Comparison of ENCODE assay signal across 14 cellular contexts in genomic region chr7:28316489-28316888, GRCh38.
DNase-seq lines count a peak whose midpoint lies in the region; ATAC-seq, FAIRE-seq and TF ChIP-seq lines count a peak whose summit lies in the region.
"Had no signal": no experiment of that assay in that cellular context is flagged by ENCODE, and none has a peak within 500 bp of the region (broad histone marks: within the 10 kb centered on the region; RNA-seq: fewer than 3 reads in every experiment).

No MANE protein-coding gene starts in this region.

- H3K27me3 ChIP-seq in breast epithelium, result no peaks in the 10 kb centered on the region
- H3K27me3 ChIP-seq in foreskin keratinocyte, result peaks cover 42% of the 10 kb centered on the region
- peaks cover 2 to 3% of the 10 kb centered on the region in 2 donors for H3K27me3 ChIP-seq in small intestine (ENCODE audit: control insufficient read depth in 2 of 2, insufficient read depth in 2 of 2, low read length in 2 of 2)
- no peaks in the 10 kb centered on the region for H3K27me3 ChIP-seq in H9 (ENCODE audit: insufficient read depth, low read length)
- H3K27me3 ChIP-seq: vagina had no signal

- H3K4me1 ChIP-seq in breast epithelium (no peaks in the 10 kb centered on the region), foreskin keratinocyte (no peaks in the 10 kb centered on the region), small intestine (ENCODE audit: control insufficient read depth in 2 of 2, insufficient read depth in 1 of 2, low read depth in 1 of 2, low read length in 1 of 2) (no peaks in the 10 kb centered on the region), H9 (ENCODE audit: insufficient read depth, low read length) (peaks cover 4% of the 10 kb centered on the region; the same call in 1 of the 2 replicates)

- POLR2A ChIA-PET in MCF 10A (lab: Yijun Ruan, JAX), result interaction anchor here (0.6 to 1.3 kb wide), 3 partner anchors 14 to 48 kb away, joined by 3 read pairs; no protein-coding TSS in a partner anchor

- ATAC-seq in foreskin keratinocyte (peak; percentile 22), GM18519 (IDR thresholded peaks at IDR 0.05; ENCODE audit: low FRiP score, unreplicated experiment) (no peak)

- peaks cover 16% of the 10 kb centered on the region for H3K27me3 Mint-ChIP-seq in MCF 10A (ENCODE audit: insufficient read depth, unreplicated experiment)
- peaks cover 7% of the 10 kb centered on the region for H3K27me3 Mint-ChIP-seq in H9 (ENCODE audit: low read depth)

- H3K79me2 ChIP-seq in H9 (ENCODE audit: insufficient read depth, low read length), result no peaks in the 10 kb centered on the region

- H3K79me1 ChIP-seq in H9 (ENCODE audit: insufficient read depth, low read depth, low read length, poor library complexity, severe bottlenecking), result no peaks in the 10 kb centered on the region

- BruUV-seq in MCF 10A (replicated peaks; lab: Mats Ljungman, UMichigan), result no TSS peak

- H3K9me3 ChIP-seq in breast epithelium (no peaks in the 10 kb centered on the region), small intestine (ENCODE audit: control insufficient read depth, low read depth) (no peaks in the 10 kb centered on the region), H9 (ENCODE audit: control insufficient read depth, low read depth, low read length) (no peaks in the 10 kb centered on the region)
- H3K9me3 ChIP-seq: vagina had no signal

- H2BK5ac ChIP-seq in H9 (ENCODE audit: insufficient read length, low read length), result no peak overlapping the region

- no peak overlapping the region for H2BK12ac ChIP-seq in H9 (ENCODE audit: insufficient read length, low read depth, low read length)

- H4K91ac ChIP-seq in H9 (ENCODE audit: insufficient read length, low read depth, low read length), result no peak overlapping the region

- H2AFZ ChIP-seq in H9 (ENCODE audit: low read length), result no peak overlapping the region

- TF ChIP-seq CTCF in breast epithelium (IDR thresholded peaks at IDR 0.05) (no peak), MCF 10A (IDR thresholded peaks at IDR 0.05; ENCODE audit: unreplicated experiment) (no peak), foreskin keratinocyte (conservative IDR thresholded peaks at IDR 0.05) (no peak), H9 (conservative IDR thresholded peaks at IDR 0.05) (no peak)

- no peak overlapping the region for H3K18ac ChIP-seq in H9 (ENCODE audit: insufficient read length, low read depth, low read length)

- no peak overlapping the region for H4K5ac ChIP-seq in H9 (ENCODE audit: insufficient read length, low read depth, low read length)

- H4K8ac ChIP-seq in H9 (replicated peaks; ENCODE audit: insufficient read length, low read depth, low read length), result no peak overlapping the region

- no peak overlapping the region for H3K14ac ChIP-seq in H9 (ENCODE audit: insufficient read depth, low read length)

- H2BK15ac ChIP-seq in H9 (ENCODE audit: low read depth, low read length), result no peak overlapping the region

- H3K4me3 ChIP-seq in breast epithelium (no peak overlapping the region), small intestine (ENCODE audit: low read depth in 1 of 2, low read length in 2 of 2) (no peak overlapping the region)
- H3K4me3 ChIP-seq: vagina had no signal

- H3K27ac Mint-ChIP-seq in MCF 10A (ENCODE audit: low read depth, unreplicated experiment) (no peak overlapping the region), H9 (no peak overlapping the region)
- H3K27ac Mint-ChIP-seq: stimulated activated naive CD8-positive, alpha-beta T cell treated with anti-CD3 and anti-CD28 coated beads, Interleukin-15, Interleukin-2, amounts not matched to agents 100 ng/mL and 50 ng/mL, for 24 hours had no signal

- no peak overlapping the region for H2AK5ac ChIP-seq in H9 (ENCODE audit: insufficient read length, low read length)

- no peak overlapping the region for H2BK120ac ChIP-seq in H9 (ENCODE audit: low read depth, low read length, poor library complexity, severe bottlenecking)

- H3K23ac ChIP-seq in H9 (ENCODE audit: insufficient read length, low read depth, low read length), result no peak overlapping the region

- H3T11ph ChIP-seq in H9 (ENCODE audit: low read length), result no peak overlapping the region

- H4K20me1 ChIP-seq in H9 (ENCODE audit: control insufficient read depth, insufficient read depth, insufficient read length), result no peaks in the 10 kb centered on the region

- H3K27ac ChIP-seq in breast epithelium (peak overlapping the region; percentile 7 to 66), foreskin keratinocyte (no peak overlapping the region), small intestine (ENCODE audit: low read depth in 1 of 2, low read length in 1 of 2) (no peak overlapping the region), H9 (ENCODE audit: insufficient read length, low read depth, low read length) (no peak overlapping the region)
- H3K27ac ChIP-seq: vagina had no signal

- TF ChIP-seq POLR2A in breast epithelium (IDR thresholded peaks at IDR 0.05), result no peak

- intact Hi-C loops in breast epithelium (cut with DNase I; ENCODE audit: low total_unique reads) (loop anchor here (5.0 kb wide), 1 partner anchor 266 kb away; no protein-coding TSS in a partner anchor), MCF 10A (cut with micrococcal nuclease) (no loop called here)

- H3K23me2 ChIP-seq in H9 (ENCODE audit: insufficient read length, low read depth, low read length, poor library complexity, severe bottlenecking), result no peaks in the 10 kb centered on the region

- H3K4me2 ChIP-seq in H9 (ENCODE audit: insufficient read depth, insufficient read length, low read length), result no peak overlapping the region

- no peak for FAIRE-seq in small intestine (lab: Jason Lieb, UNC)
- FAIRE-seq: D721Med had no signal

- no peaks in the 10 kb centered on the region for H3K36me3 ChIP-seq in breast epithelium
- H3K36me3 ChIP-seq in small intestine (ENCODE audit: control insufficient read depth in 2 of 2, insufficient read depth in 2 of 2, low read length in 2 of 2), result no peaks in the 10 kb centered on the region
- H3K36me3 ChIP-seq: vagina had no signal

- no peak for DNase-seq in breast epithelium (ENCODE audit: low spot score in 2 of 2)
- DNase-seq in MCF 10A (ENCODE audit: unreplicated experiment), result no peak
- DNase-seq in amniotic stem cell (lab: John Stamatoyannopoulos, UW), result peak; percentile 20
- DNase-seq in foreskin keratinocyte, result no peak
- DNase-seq in small intestine, result no peak
- DNase-seq in Kasumi-1 (lab: John Stamatoyannopoulos, UW), result no peak
- DNase-seq in H9, result no peak
- DNase-seq: MV-4-11, nucleus accumbens, Right ventricle myocardium superior had no signal

- no peaks in the 10 kb centered on the region for H3K9me3 Mint-ChIP-seq in MCF 10A (ENCODE audit: unreplicated experiment)
- H3K9me3 Mint-ChIP-seq in H9, result no peaks in the 10 kb centered on the region
- H3K9me3 Mint-ChIP-seq: stimulated activated naive CD8-positive, alpha-beta T cell treated with anti-CD3 and anti-CD28 coated beads, Interleukin-15, Interleukin-2, amounts not matched to agents 100 ng/mL and 50 ng/mL, for 24 hours had no signal

- H2BK20ac ChIP-seq in H9 (ENCODE audit: low read depth, low read length, poor library complexity, severe bottlenecking), result no peak overlapping the region

- CTCF ChIA-PET in MCF 10A (lab: Yijun Ruan, JAX), result interaction anchor here (1.0 kb wide), 1 partner anchor 19 kb away, joined by 3 read pairs; no protein-coding TSS in a partner anchor

- H3K4me3 Mint-ChIP-seq in MCF 10A (ENCODE audit: unreplicated experiment) (no peak overlapping the region), H9 (no peak overlapping the region)
- H3K4me3 Mint-ChIP-seq: stimulated activated naive CD8-positive, alpha-beta T cell treated with anti-CD3 and anti-CD28 coated beads, Interleukin-15, Interleukin-2, amounts not matched to agents 100 ng/mL and 50 ng/mL, for 24 hours had no signal

- H3K56ac ChIP-seq in H9 (ENCODE audit: insufficient read length, low read depth, low read length), result no peak overlapping the region

- H3K36me3 Mint-ChIP-seq in MCF 10A (ENCODE audit: insufficient read depth, unreplicated experiment) (no peaks in the 10 kb centered on the region), H9 (ENCODE audit: insufficient read depth in 1 of 3, low read depth in 3 of 3) (no peaks in the 10 kb centered on the region; a peak in 1 of 7 replicates)

- H3K4me1 Mint-ChIP-seq in MCF 10A (ENCODE audit: insufficient read depth, unreplicated experiment) (peaks cover 6% of the 10 kb centered on the region), H9 (peaks cover 10 to 16% of the 10 kb centered on the region in 2 experiments)

- H3K4ac ChIP-seq in H9 (ENCODE audit: low read depth, low read length), result no peak overlapping the region

- WGBS in small intestine, 3 donors, result 60 to 87% (median 72%) methylated on average over 3 of the region's 3 CpGs
- WGBS in H9 (ENCODE audit: extremely low coverage, insufficient read length, low lambda C conversion rate), result no CpG with 5 or more reads among the region's 3 CpGs

- no peak overlapping the region for H3K9ac ChIP-seq in H9 (ENCODE audit: extremely low read depth, insufficient read length, low read length)

Comparison
In these comparisons a context has a peak if more than half of its experiments do, and no peak if none do; other contexts are left out.
1. H3K27ac ChIP-seq: peak in breast epithelium (2 of 2); none in foreskin keratinocyte (single experiment), small intestine (0 of 2) and H9 (single experiment).